Comparison of ENCODE assay signal across 33 cellular contexts in the genomic region with DNA sequence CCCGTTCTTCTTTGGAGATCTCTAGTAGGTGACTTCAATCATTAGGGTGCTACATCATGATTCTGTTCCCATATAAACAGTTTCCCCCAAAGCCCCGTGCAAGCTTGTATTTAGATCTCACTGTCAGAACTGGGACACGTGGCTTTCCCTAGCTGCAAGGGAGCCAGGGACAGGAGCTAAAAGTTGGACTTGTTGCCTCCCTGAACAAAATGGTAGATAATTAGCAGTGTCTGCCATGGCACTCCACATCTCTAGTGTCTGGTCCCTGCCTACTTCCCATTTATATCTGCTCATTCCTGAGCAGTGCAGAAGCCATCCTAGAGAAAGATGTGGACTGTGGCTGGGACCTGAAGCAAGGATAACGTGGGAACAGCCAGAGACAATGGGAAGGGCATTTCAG.
"Had no signal": no experiment of that assay in that cellular context is flagged by ENCODE, and none has a peak within 500 bp of the region (broad histone marks: within the 10 kb centered on the region; RNA-seq: fewer than 3 reads in every experiment).

No MANE protein-coding gene starts in this region.

- H3K4me3 ChIP-seq: MG63 had no signal

- H3K27me3 ChIP-seq: MG63 had no signal

- DNase-seq: Karpas-422, Kasumi-1, MG63, MM.1S, MV-4-11, NCI-H1048, NCI-H1092, NCI-H1092 treated with DMSO at 0.1 percent for 48 hours, NCI-H1105, NCI-H1105 treated with DMSO at 0.1 percent for 48 hours, NCI-H1417, NCI-H1417 treated with DMSO at 0.1 percent for 48 hours, NCI-H1436, NCI-H1436 treated with DMSO at 0.1 percent for 48 hours, NCI-H146, NCI-H1694, NCI-H1694 treated with DMSO at 0.1 percent for 48 hours, NCI-H187, NCI-H187 treated with DMSO at 0.1 percent for 48 hours, NCI-H1930, NCI-H2029, NCI-H2029 treated with DMSO at 0.1 percent for 48 hours, NCI-H2081, NCI-H2081 treated with DMSO at 0.1 percent for 48 hours, NCI-H2107, NCI-H2171, NCI-H2227 treated with DMSO at 0.1 percent for 48 hours, NCI-H226, NCI-H345, NCI-H446, NCI-H446 treated with DMSO at 0.1 percent for 48 hours, NCI-H510A, NCI-H524 had no signal

- H3K36me3 ChIP-seq: MG63 had no signal

- H3K9me3 ChIP-seq: MG63 had no signal
